8 cellular contexts compared by ENCODE assay signal in genomic region chr1:84143796-84144565, GRCh38. TPM values are rescaled to one million over a fixed set of nuclear protein-coding genes. Genes with fewer than 3 reads are reported as not detected.
DNase-seq lines count a peak whose midpoint lies in the region; ATAC-seq and TF ChIP-seq lines count a peak whose summit lies in the region.

TSS of gene PRKACB (plus strand) at chr1:84144271. CDS start at chr1:84144362, 91 bp downstream.

- H3K4me3 Mint-ChIP-seq in activated naive CD8-positive, alpha-beta T cell treated with anti-CD3 and anti-CD28 coated beads, Interleukin-2, amount 10 ng/mL, durations not matched to agents 7 days and 5 days, result peak within 1 kb of the TSS; percentile 98
- peak within 1 kb of the TSS; percentile 86 to 87 for H3K4me3 Mint-ChIP-seq in stimulated activated naive B cell treated with anti-CD40 and anti-IgM and Interleukin-4, amounts not matched to agents 10 μg/mL and 1 μg/mL and 100 μg/mL, for 72 hours

- peak; percentile 53 for DNase-seq in GM12865 (ENCODE audit: low read depth)
- peak; percentile 41 for DNase-seq in LHCN-M2 (ENCODE audit: low read depth)
- no peak for DNase-seq in activated naive CD8-positive, alpha-beta T cell treated with anti-CD3 and anti-CD28 coated beads, Interleukin-2, amount 10 ng/mL, durations not matched to agents 7 days and 5 days
- no peak for DNase-seq in left ventricle myocardium superior
- DNase-seq in stimulated activated naive B cell treated with anti-CD40 and anti-IgM and Interleukin-4, amounts not matched to agents 10 μg/mL and 1 μg/mL and 100 μg/mL, for 72 hours, result peak; percentile 14
- DNase-seq in inferior parietal cortex (ENCODE audit: extremely low spot score), result no peak
- DNase-seq in MG63, result no peak

- no peaks in the 10 kb centered on the region for H3K27me3 ChIP-seq in MG63

- H3K9me3 ChIP-seq in MG63, result no peaks in the 10 kb centered on the region

- peak; percentile 89 for ATAC-seq in GM21723 (IDR thresholded peaks at IDR 0.05; ENCODE audit: unreplicated experiment)
- peak; percentile 91 for ATAC-seq in activated naive CD8-positive, alpha-beta T cell treated with anti-CD3 and anti-CD28 coated beads, Interleukin-2, amount 10 ng/mL, durations not matched to agents 7 days and 5 days (ENCODE audit: low read depth)
- ATAC-seq in left ventricle myocardium superior, result peak; percentile 53
- peak; percentile 92 for ATAC-seq in stimulated activated naive B cell treated with anti-CD40 and anti-IgM and Interleukin-4, amounts not matched to agents 10 μg/mL and 1 μg/mL and 100 μg/mL, for 72 hours (replicated peaks)

- H3K27ac Mint-ChIP-seq in activated naive CD8-positive, alpha-beta T cell treated with anti-CD3 and anti-CD28 coated beads, Interleukin-2, amount 10 ng/mL, durations not matched to agents 7 days and 5 days, result peak within 1 kb of the TSS; percentile 99
- peak within 1 kb of the TSS; percentile 95 for H3K27ac Mint-ChIP-seq in stimulated activated naive B cell treated with anti-CD40 and anti-IgM and Interleukin-4, amounts not matched to agents 10 μg/mL and 1 μg/mL and 100 μg/mL, for 72 hours

- intact Hi-C loops in left ventricle myocardium superior (cut with micrococcal nuclease), result loop anchor here (2.0 kb wide), 1 partner anchor 289 kb away; no protein-coding TSS in a partner anchor

- H3K36me3 Mint-ChIP-seq in activated naive CD8-positive, alpha-beta T cell treated with anti-CD3 and anti-CD28 coated beads, Interleukin-2, amount 10 ng/mL, durations not matched to agents 7 days and 5 days, result peaks cover 7% of the 10 kb centered on the region
- H3K36me3 Mint-ChIP-seq in stimulated activated naive B cell treated with anti-CD40 and anti-IgM and Interleukin-4, amounts not matched to agents 10 μg/mL and 1 μg/mL and 100 μg/mL, for 72 hours, result peaks cover 0 to under 1% of the 10 kb centered on the region in 2 donors

- H3K27me3 Mint-ChIP-seq in activated naive CD8-positive, alpha-beta T cell treated with anti-CD3 and anti-CD28 coated beads, Interleukin-2, amount 10 ng/mL, durations not matched to agents 7 days and 5 days, result no peaks in the 10 kb centered on the region
- no peaks in the 10 kb centered on the region for H3K27me3 Mint-ChIP-seq in stimulated activated naive B cell treated with anti-CD40 and anti-IgM and Interleukin-4, amounts not matched to agents 10 μg/mL and 1 μg/mL and 100 μg/mL, for 72 hours

- peak within 1 kb of the TSS; percentile 33; the same call in 1 of the 2 replicates for H3K4me3 ChIP-seq in GM12865 (ENCODE audit: low read depth, low read length)
- H3K4me3 ChIP-seq in MG63, result no peak within 1 kb of the TSS

- no peaks in the 10 kb centered on the region for H3K36me3 ChIP-seq in MG63

- peaks cover 17% of the 10 kb centered on the region for H3K4me1 Mint-ChIP-seq in activated naive CD8-positive, alpha-beta T cell treated with anti-CD3 and anti-CD28 coated beads, Interleukin-2, amount 10 ng/mL, durations not matched to agents 7 days and 5 days
- H3K4me1 Mint-ChIP-seq in stimulated activated naive B cell treated with anti-CD40 and anti-IgM and Interleukin-4, amounts not matched to agents 10 μg/mL and 1 μg/mL and 100 μg/mL, for 72 hours, result peaks cover 11 to 35% of the 10 kb centered on the region in 2 donors

- POLR2A ChIA-PET in activated naive CD8-positive, alpha-beta T cell treated with anti-CD3 and anti-CD28 coated beads, Interleukin-2, amount 10 ng/mL, durations not matched to agents 7 days and 5 days (lab: Charles Lee), result interaction anchor here (0.5 to 3.8 kb wide), 19 partner anchors 9 to 1132 kb away, joined by 3 to 44 read pairs (median 5); partner anchors contain the start of genes BCL10, CTBS, GNG5 and SAMD13

- H3K9me3 Mint-ChIP-seq in activated naive CD8-positive, alpha-beta T cell treated with anti-CD3 and anti-CD28 coated beads, Interleukin-2, amount 10 ng/mL, durations not matched to agents 7 days and 5 days, result no peaks in the 10 kb centered on the region
- H3K9me3 Mint-ChIP-seq in stimulated activated naive B cell treated with anti-CD40 and anti-IgM and Interleukin-4, amounts not matched to agents 10 μg/mL and 1 μg/mL and 100 μg/mL, for 72 hours, result no peaks in the 10 kb centered on the region

- no peak for TF ChIP-seq CTCF in GM12865 (IDR thresholded peaks at IDR 0.05; ENCODE audit: insufficient read depth, low read depth, low read length, missing control alignments)

RNA-seq across cellular contexts. Expression of gene PRKACB, which starts in this region (rescaled TPM):
- total RNA-seq in LHCN-M2 (2014; rRNA removed), result 24.0 and 29.3 TPM in 2 replicates
- polyA plus RNA-seq in LHCN-M2 (2012), result 9.1 TPM
- 100 to 1,000 TPM in 1 of 2 experiments, 10 to 100 TPM in 1; 93.6 to 111 TPM for total RNA-seq in activated naive CD8-positive, alpha-beta T cell treated with anti-CD3 and anti-CD28 coated beads, Interleukin-2, amount 10 ng/mL, durations not matched to agents 7 days and 5 days
- total RNA-seq in left ventricle myocardium superior, result 35.2 TPM
- 6.7 and 8.2 TPM in 2 replicates for total RNA-seq in MG63 (2014; rRNA removed; shearing (Covaris generic); ENCODE audit: low replicate concordance)

Comparison
In these comparisons a context has a peak if more than half of its experiments do, and no peak if none do; other contexts are left out.
1. DNase-seq: peak in GM12865 (single experiment), LHCN-M2 (single experiment) and stimulated activated naive B cell treated with anti-CD40 and anti-IgM and Interleukin-4, amounts not matched to agents 10 μg/mL and 1 μg/mL and 100 μg/mL, for 72 hours (single experiment); none in activated naive CD8-positive, alpha-beta T cell treated with anti-CD3 and anti-CD28 coated beads, Interleukin-2, amount 10 ng/mL, durations not matched to agents 7 days and 5 days (single experiment), left ventricle myocardium superior (single experiment), inferior parietal cortex (single experiment) and MG63 (single experiment).
2. Peak in every context shown above with its lines, with median percentiles within 50 percentile points of each other: ATAC-seq.